8 cellular contexts compared by ENCODE assay signal in genomic region chr10:119596537-119597404, GRCh38. TPM values are rescaled to one million over a fixed set of nuclear protein-coding genes. Genes with fewer than 3 reads are reported as not detected.
A peak's percentile ranks its signal among the peaks of the same experiment; 100 is the strongest.
DNase-seq lines count a peak whose midpoint lies in the region; ATAC-seq, FAIRE-seq and TF ChIP-seq lines count a peak whose summit lies in the region.

TIAL1 (minus strand) TSS chr10:119596964; CDS start chr10:119596465, 499 bp downstream.

- peak within 1 kb of the TSS; percentile 97 for H3K27ac Mint-ChIP-seq in astrocyte (ENCODE audit: unreplicated experiment)

- intact Hi-C loops in right cardiac atrium (cut with DNase I): no loop called here
- intact Hi-C loops in uterus (cut with DNase I; ENCODE audit: low total_unique reads): loop anchor here (5.0 kb wide), 1 partner anchor 56 kb away; the partner anchor contains the start of gene BAG3

- TF ChIP-seq CTCF in astrocyte (IDR thresholded peaks at IDR 0.05; ENCODE audit: insufficient read depth, low read depth, low read length) (no peak), uterus (IDR thresholded peaks at IDR 0.05) (peak in 1 of 4 experiments; percentile 7)

- peaks cover 52% of the 10 kb centered on the region for H3K79me2 ChIP-seq in astrocyte (ENCODE audit: insufficient read depth, low read length)

- H4K20me1 ChIP-seq in astrocyte (ENCODE audit: insufficient read depth, low read length): peaks cover 45% of the 10 kb centered on the region

- under 1% methylated on average over 66 of the region's 66 CpGs for WGBS in right cardiac atrium

- H3K27me3 ChIP-seq in astrocyte (ENCODE audit: insufficient read depth, low read length) (no peaks in the 10 kb centered on the region), right cardiac atrium (ENCODE audit: control insufficient read depth, insufficient read depth) (no peaks in the 10 kb centered on the region), uterus (no peaks in the 10 kb centered on the region)

- H3K9me3 ChIP-seq in astrocyte (ENCODE audit: insufficient read depth, low read depth, low read length) (no peaks in the 10 kb centered on the region), right cardiac atrium (ENCODE audit: control insufficient read depth, low read length) (no peaks in the 10 kb centered on the region), uterus (no peaks in the 10 kb centered on the region)

- H3K4me2 ChIP-seq in astrocyte (ENCODE audit: low read length): peak within 1 kb of the TSS; percentile 89

- H3K4me3 ChIP-seq in astrocyte (ENCODE audit: insufficient read depth, low read depth, low read length) (peak within 1 kb of the TSS; percentile 87), right cardiac atrium (ENCODE audit: low read length) (peak within 1 kb of the TSS; percentile 89), uterus (peak within 1 kb of the TSS; percentile 82 to 86)

- peak within 1 kb of the TSS; percentile 91 for H3K4me3 Mint-ChIP-seq in astrocyte (ENCODE audit: unreplicated experiment)

- H3K4me1 ChIP-seq in astrocyte (ENCODE audit: insufficient read depth, low read length): peaks cover 27% of the 10 kb centered on the region
- H3K4me1 ChIP-seq in right cardiac atrium (ENCODE audit: control insufficient read depth, insufficient read depth, low read length): no peaks in the 10 kb centered on the region
- H3K4me1 ChIP-seq in uterus: peaks cover 3 to 10% of the 10 kb centered on the region in 2 donors

- peak; percentile 94 for DNase-seq in NCI-H2029 (lab: John Stamatoyannopoulos, UW)
- DNase-seq in T-helper 22 cell (ENCODE audit: low read depth): peak; percentile 93
- peak; percentile 99 for DNase-seq in astrocyte (ENCODE audit: low read depth)
- DNase-seq in right cardiac atrium: peak; percentile 98 to 99 (median 98)
- DNase-seq in pulmonary artery endothelial cell (ENCODE audit: low read depth, low spot score): peak; percentile 99
- DNase-seq in uterus: peak; percentile 98

- peaks cover 22% of the 10 kb centered on the region for H3K36me3 Mint-ChIP-seq in astrocyte (ENCODE audit: low read depth, unreplicated experiment)

- no peaks in the 10 kb centered on the region for H3K27me3 Mint-ChIP-seq in astrocyte (ENCODE audit: low read depth, unreplicated experiment)

- peak within 1 kb of the TSS; percentile 95 for H3K9ac ChIP-seq in astrocyte (ENCODE audit: low read length)

- TF ChIP-seq POLR2A in GM18505 (IDR thresholded peaks at IDR 0.05; ENCODE audit: borderline replicate concordance, extremely low read depth, insufficient read depth, insufficient read length): peak; percentile 83
- TF ChIP-seq POLR2A in uterus (IDR thresholded peaks at IDR 0.05): peak; percentile 52 to 80

- peak; percentile 76 for ATAC-seq in GM18505 (IDR thresholded peaks at IDR 0.05; ENCODE audit: unreplicated experiment)
- ATAC-seq in HG02973 (IDR thresholded peaks at IDR 0.05; ENCODE audit: unreplicated experiment): peak; percentile 86
- ATAC-seq in right cardiac atrium: peak; percentile 96 to 97

- H2AFZ ChIP-seq in astrocyte (ENCODE audit: low read depth, low read length): peak within 1 kb of the TSS; percentile 75

- FAIRE-seq in astrocyte (lab: Jason Lieb, UNC): peak; percentile 95

- no peaks in the 10 kb centered on the region for H3K9me3 Mint-ChIP-seq in astrocyte (ENCODE audit: unreplicated experiment)

- peak within 1 kb of the TSS; percentile 96 for H3K27ac ChIP-seq in astrocyte (ENCODE audit: low read depth, low read length)
- H3K27ac ChIP-seq in right cardiac atrium (ENCODE audit: low read length): peak within 1 kb of the TSS; percentile 99
- H3K27ac ChIP-seq in uterus: peak within 1 kb of the TSS; percentile 97 to 99

- H3K36me3 ChIP-seq in astrocyte (ENCODE audit: insufficient read depth, low read length) (peaks cover 8% of the 10 kb centered on the region), uterus (no peaks in the 10 kb centered on the region)

- peaks cover 27% of the 10 kb centered on the region for H3K4me1 Mint-ChIP-seq in astrocyte (ENCODE audit: low read depth, unreplicated experiment)

RNA-seq across cellular contexts. Expression of gene TIAL1, which starts in this region (rescaled TPM):
- total RNA-seq in astrocyte (155 and 161 TPM in 2 replicates), right cardiac atrium (10 to 100 TPM; 81.3 to 92.6 (median 84.9) TPM), pulmonary artery endothelial cell (22.0 and 30.8 TPM in 2 replicates), uterus (100 to 1,000 TPM in 3 of 4 donors, 10 to 100 TPM in 1; 31.8 to 177 (median 143) TPM)
- polyA plus RNA-seq in right cardiac atrium: 37.7 TPM

Comparison
In these comparisons a context has a peak if more than half of its experiments do, and no peak if none do; other contexts are left out.
1. Peak in every context shown above with its lines: DNase-seq, ATAC-seq, H3K4me3 ChIP-seq and H3K27ac ChIP-seq.